Comparison of ENCODE assay signal across 1 cellular context in genomic region chr11:119012629-119013170, GRCh38.
TF ChIP-seq lines count a peak whose summit lies in the region.

No MANE protein-coding gene starts in this region.

TF ChIP-seq in HepG2, 621 proteins besides CTCF, POLR2A, EP300 and RAD21:
- TF ChIP-seq GRHL1 (CRISPR knock-in tag; conservative IDR thresholded peaks at IDR 0.05) (no peak), POLR2G (IDR thresholded peaks at IDR 0.05; ENCODE audit: low read depth, low read length) (peak; percentile 56; the same call in 1 of the 2 replicates), NFIC (IDR thresholded peaks at IDR 0.05; ENCODE audit: low read length) (no peak), GPN1 (CRISPR knock-in tag; IDR thresholded peaks at IDR 0.05; ENCODE audit: borderline replicate concordance) (no peak), SNAPC2 (CRISPR knock-in tag; IDR thresholded peaks at IDR 0.05) (no peak), E2F1 (CRISPR knock-in tag; IDR thresholded peaks at IDR 0.05) (no peak), ZNF709 (CRISPR knock-in tag; IDR thresholded peaks at IDR 0.05) (no peak), XRCC5 (optimal IDR thresholded peaks at IDR 0.05; ENCODE audit: low read length) (no peak), SAP130 (CRISPR knock-in tag; IDR thresholded peaks at IDR 0.05; ENCODE audit: low read depth) (0 out of 2 replicates have a peak, but pooled peaks have one; percentile 11), PBX3 (CRISPR knock-in tag; IDR thresholded peaks at IDR 0.05; ENCODE audit: borderline replicate concordance) (no peak), SIN3B (IDR thresholded peaks at IDR 0.05; ENCODE audit: low read length) (no peak), ZNF577 (CRISPR knock-in tag; IDR thresholded peaks at IDR 0.05; ENCODE audit: borderline replicate concordance, low read depth) (no peak), GATA4 (IDR thresholded peaks at IDR 0.05; ENCODE audit: borderline replicate concordance, low read depth) (no peak), STAG1 (CRISPR knock-in tag; IDR thresholded peaks at IDR 0.05) (no peak), POLR2AphosphoS5 (IDR thresholded peaks at IDR 0.05; ENCODE audit: low read depth, low read length) (peak; percentile 23; the same call in 1 of the 2 replicates), ZNF337 (CRISPR knock-in tag; IDR thresholded peaks at IDR 0.05; ENCODE audit: borderline replicate concordance, low read depth) (no peak), MNT (IDR thresholded peaks at IDR 0.05) (no peak), PAF1 (CRISPR knock-in tag; IDR thresholded peaks at IDR 0.05) (peak; percentile 71; the same call in 1 of the 2 replicates)
